ENCODE assay signal across 8 cellular contexts in the genomic region with DNA sequence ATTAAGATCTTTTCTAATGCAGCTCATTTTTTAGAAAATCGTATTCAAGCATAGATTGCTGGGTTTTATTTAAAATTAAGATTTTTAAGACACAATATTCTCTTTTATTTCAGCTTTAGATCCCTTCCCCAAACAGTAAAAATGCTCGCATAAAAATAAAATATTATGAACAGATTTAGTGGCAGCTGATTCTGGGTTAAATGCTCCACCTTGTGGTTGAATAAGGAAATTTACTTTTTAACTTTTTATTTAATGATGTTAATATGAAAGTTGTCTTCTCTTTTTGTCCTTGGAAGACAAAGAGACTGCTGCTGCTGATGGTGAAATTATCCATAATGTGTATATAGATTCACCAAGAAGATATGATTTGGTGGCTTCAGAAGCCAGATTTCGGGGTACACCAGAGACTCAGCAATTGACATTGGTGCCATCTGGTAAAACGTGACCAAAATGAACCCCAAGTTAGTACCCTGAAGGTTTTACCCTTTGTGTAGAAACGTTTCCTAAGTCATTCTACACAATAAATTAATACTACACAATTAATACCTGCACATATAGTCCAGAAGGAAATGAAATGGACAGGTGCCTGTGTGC.
DNase-seq lines count a peak whose midpoint lies in the region; ATAC-seq and TF ChIP-seq lines count a peak whose summit lies in the region.

No MANE protein-coding gene starts in this region.

- peaks cover 8% of the 10 kb centered on the region for H3K4me1 ChIP-seq in psoas muscle

- DNase-seq in DMS 273 (lab: John Stamatoyannopoulos, UW; ENCODE audit: unreplicated experiment) = peak; percentile 35
- DNase-seq in DMS 273 treated with DMSO at 0.1 percent for 48 hours (lab: John Stamatoyannopoulos, UW) = no peak
- peak; percentile 56 for DNase-seq in NCI-H69 (lab: John Stamatoyannopoulos, UW)
- DNase-seq in dermis blood vessel endothelial cell = peak; percentile 49
- no peak for DNase-seq in psoas muscle
- no peak for DNase-seq in activated effector memory CD4-positive, alpha-beta T cell treated with anti-CD3 and anti-CD28 coated beads, Interleukin-2, amount 50 U/mL, for 16 hours
- no peak for DNase-seq in posterior cingulate gyrus
- no peak for DNase-seq in OCI-M2 (lab: John Stamatoyannopoulos, UW; ENCODE audit: unreplicated experiment)

- no peak overlapping the region for H3K27ac ChIP-seq in psoas muscle

- no peaks in the 10 kb centered on the region for H3K9me3 ChIP-seq in psoas muscle

- no peaks in the 10 kb centered on the region for H3K36me3 ChIP-seq in psoas muscle (ENCODE audit: insufficient read depth in 1 of 2, low read depth in 1 of 2)

- intact Hi-C loops in psoas muscle (cut with DNase I) (loop anchor here (5.0 to 10.0 kb wide), 4 partner anchors 130 to 1110 kb away; a partner anchor contains a TSS), posterior cingulate gyrus (cut with DNase I) (loop anchor here (2.0 to 10.0 kb wide), 4 partner anchors 544 to 1112 kb away; a partner anchor contains a TSS)

- H3K27me3 ChIP-seq in psoas muscle (ENCODE audit: insufficient read depth in 3 of 3, low read length in 2 of 3) = peaks cover 0 to 2% (median 0%) of the 10 kb centered on the region in 3 donors

- WGBS in psoas muscle, 3 donors = 27 to 40% (median 28%) methylated on average over 5 of the region's 5 CpGs

- peak; percentile 56 for TF ChIP-seq CTCF in psoas muscle (IDR thresholded peaks at IDR 0.05)

- no peak overlapping the region for H3K4me3 ChIP-seq in psoas muscle

- no peak for ATAC-seq in psoas muscle

Comparison
In these comparisons a context has a peak if more than half of its experiments do, and no peak if none do; other contexts are left out.
1. DNase-seq: peak in DMS 273 (single experiment), NCI-H69 (single experiment) and dermis blood vessel endothelial cell (single experiment); none in DMS 273 treated with DMSO at 0.1 percent for 48 hours (single experiment), psoas muscle (0 of 2), activated effector memory CD4-positive, alpha-beta T cell treated with anti-CD3 and anti-CD28 coated beads, Interleukin-2, amount 50 U/mL, for 16 hours (single experiment), posterior cingulate gyrus (0 of 10) and OCI-M2 (single experiment).